In genomic region chr10:6498771-6499170, GRCh38 we compare ENCODE assay signal across 11 cellular contexts.
DNase-seq lines count a peak whose midpoint lies in the region; ATAC-seq lines count a peak whose summit lies in the region.
"Had no signal": no experiment of that assay in that cellular context is flagged by ENCODE, and none has a peak within 500 bp of the region (broad histone marks: within the 10 kb centered on the region; RNA-seq: fewer than 3 reads in every experiment).

No MANE protein-coding gene starts in this region.

- H3K27me3 Mint-ChIP-seq in activated CD8-positive, alpha-beta memory T cell treated with anti-CD3 and anti-CD28 coated beads, Interleukin-2, amount 10 ng/mL, durations not matched to agents 7 days and 5 days = no peaks in the 10 kb centered on the region
- no peaks in the 10 kb centered on the region for H3K27me3 Mint-ChIP-seq in T-cell
- no peaks in the 10 kb centered on the region for H3K27me3 Mint-ChIP-seq in activated naive CD8-positive, alpha-beta T cell treated with anti-CD3 and anti-CD28 coated beads for 36 hours
- H3K27me3 Mint-ChIP-seq in stimulated activated memory B cell treated with anti-CD40 and anti-IgM and Interleukin-4, amounts not matched to agents 10 μg/mL and 1 μg/mL and 100 μg/mL, for 72 hours = peaks cover 31% of the 10 kb centered on the region

- CTCF ChIA-PET in activated CD8-positive, alpha-beta memory T cell treated with anti-CD3 and anti-CD28 coated beads, Interleukin-2, amount 10 ng/mL, durations not matched to agents 7 days and 5 days (lab: Charles Lee) = interaction anchor here (0.7 to 2.5 kb wide), 5 partner anchors 10 to 79 kb away, joined by 3 to 6 read pairs (median 3); no protein-coding TSS in a partner anchor
- CTCF ChIA-PET in T-cell (lab: Charles Lee) = interaction anchor here in 1 of 2 donors (0.6 to 1.4 kb wide), 3 partner anchors 59 to 154 kb away, joined by 3 to 4 read pairs (median 3); no protein-coding TSS in a partner anchor

- ATAC-seq in activated CD8-positive, alpha-beta memory T cell treated with anti-CD3 and anti-CD28 coated beads, Interleukin-2, amount 10 ng/mL, durations not matched to agents 7 days and 5 days = peak; percentile 75
- peak; percentile 81 to 91 (median 86) for ATAC-seq in T-cell (replicated peaks in 1 of 4)
- ATAC-seq in stimulated activated memory B cell treated with anti-CD40 and anti-IgM and Interleukin-4, amounts not matched to agents 10 μg/mL and 1 μg/mL and 100 μg/mL, for 72 hours = peak; percentile 41
- ATAC-seq in GM19463 (IDR thresholded peaks at IDR 0.05; ENCODE audit: unreplicated experiment) = no peak
- no peak for ATAC-seq in HG03378 (IDR thresholded peaks at IDR 0.05; ENCODE audit: unreplicated experiment)

- POLR2A ChIA-PET in T-cell (lab: Charles Lee) = interaction anchor here in 1 of 2 donors (0.5 to 1.4 kb wide), 2 partner anchors 10 to 69 kb away, joined by 3 to 4 read pairs; no protein-coding TSS in a partner anchor

- H3K36me3 Mint-ChIP-seq in activated CD8-positive, alpha-beta memory T cell treated with anti-CD3 and anti-CD28 coated beads, Interleukin-2, amount 10 ng/mL, durations not matched to agents 7 days and 5 days = peaks cover 50% of the 10 kb centered on the region
- H3K36me3 Mint-ChIP-seq in T-cell = peaks cover 41% of the 10 kb centered on the region
- H3K36me3 Mint-ChIP-seq in activated naive CD8-positive, alpha-beta T cell treated with anti-CD3 and anti-CD28 coated beads for 36 hours = peaks cover 46% of the 10 kb centered on the region
- no peaks in the 10 kb centered on the region for H3K36me3 Mint-ChIP-seq in stimulated activated memory B cell treated with anti-CD40 and anti-IgM and Interleukin-4, amounts not matched to agents 10 μg/mL and 1 μg/mL and 100 μg/mL, for 72 hours

- H3K4me1 Mint-ChIP-seq in activated CD8-positive, alpha-beta memory T cell treated with anti-CD3 and anti-CD28 coated beads, Interleukin-2, amount 10 ng/mL, durations not matched to agents 7 days and 5 days = peaks cover 31% of the 10 kb centered on the region
- peaks cover 38 to 47% (median 46%) of the 10 kb centered on the region in 3 donors for H3K4me1 Mint-ChIP-seq in T-cell
- peaks cover 42% of the 10 kb centered on the region for H3K4me1 Mint-ChIP-seq in activated naive CD8-positive, alpha-beta T cell treated with anti-CD3 and anti-CD28 coated beads for 36 hours
- H3K4me1 Mint-ChIP-seq in stimulated activated memory B cell treated with anti-CD40 and anti-IgM and Interleukin-4, amounts not matched to agents 10 μg/mL and 1 μg/mL and 100 μg/mL, for 72 hours = no peaks in the 10 kb centered on the region
- H3K4me1 Mint-ChIP-seq: neural crest cell had no signal

- peak overlapping the region; percentile 84 for H3K27ac Mint-ChIP-seq in activated CD8-positive, alpha-beta memory T cell treated with anti-CD3 and anti-CD28 coated beads, Interleukin-2, amount 10 ng/mL, durations not matched to agents 7 days and 5 days
- H3K27ac Mint-ChIP-seq in T-cell = peak overlapping the region; percentile 94
- peak overlapping the region; percentile 87 for H3K27ac Mint-ChIP-seq in activated naive CD8-positive, alpha-beta T cell treated with anti-CD3 and anti-CD28 coated beads for 36 hours
- H3K27ac Mint-ChIP-seq in stimulated activated memory B cell treated with anti-CD40 and anti-IgM and Interleukin-4, amounts not matched to agents 10 μg/mL and 1 μg/mL and 100 μg/mL, for 72 hours = no peak overlapping the region

- H3K9me3 Mint-ChIP-seq in activated CD8-positive, alpha-beta memory T cell treated with anti-CD3 and anti-CD28 coated beads, Interleukin-2, amount 10 ng/mL, durations not matched to agents 7 days and 5 days (ENCODE audit: low read depth) = no peaks in the 10 kb centered on the region
- H3K9me3 Mint-ChIP-seq in T-cell = peaks cover 0 to 9% (median 3%) of the 10 kb centered on the region in 3 donors
- H3K9me3 Mint-ChIP-seq in activated naive CD8-positive, alpha-beta T cell treated with anti-CD3 and anti-CD28 coated beads for 36 hours = peaks cover 10% of the 10 kb centered on the region
- peaks cover 4% of the 10 kb centered on the region for H3K9me3 Mint-ChIP-seq in stimulated activated memory B cell treated with anti-CD40 and anti-IgM and Interleukin-4, amounts not matched to agents 10 μg/mL and 1 μg/mL and 100 μg/mL, for 72 hours
- H3K9me3 Mint-ChIP-seq: neural crest cell had no signal

- DNase-seq in activated CD8-positive, alpha-beta memory T cell treated with anti-CD3 and anti-CD28 coated beads, Interleukin-2, amount 10 ng/mL, durations not matched to agents 7 days and 5 days = peak; percentile 76
- DNase-seq in activated CD8-positive, alpha-beta memory T cell treated with anti-CD3 and anti-CD28 coated beads, Interleukin-2, amount 50 U/mL, for 48 hours = no peak
- peak in 23 of 34 experiments; percentile 12 to 55 (median 32) for DNase-seq in T-cell
- DNase-seq in activated naive CD8-positive, alpha-beta T cell treated with anti-CD3 and anti-CD28 coated beads for 36 hours = peak; percentile 22
- DNase-seq in LoVo (ENCODE audit: low spot score) = no peak
- DNase-seq: anterior cingulate cortex, NCI-H345 had no signal

- H3K4me3 Mint-ChIP-seq in activated CD8-positive, alpha-beta memory T cell treated with anti-CD3 and anti-CD28 coated beads, Interleukin-2, amount 10 ng/mL, durations not matched to agents 7 days and 5 days = peak overlapping the region; percentile 31
- peak overlapping the region; percentile 51 to 68 (median 65) for H3K4me3 Mint-ChIP-seq in T-cell
- peak overlapping the region; percentile 40 for H3K4me3 Mint-ChIP-seq in activated naive CD8-positive, alpha-beta T cell treated with anti-CD3 and anti-CD28 coated beads for 36 hours
- H3K4me3 Mint-ChIP-seq in stimulated activated memory B cell treated with anti-CD40 and anti-IgM and Interleukin-4, amounts not matched to agents 10 μg/mL and 1 μg/mL and 100 μg/mL, for 72 hours = no peak overlapping the region
- H3K4me3 Mint-ChIP-seq: neural crest cell had no signal

Comparison
In these comparisons a context has a peak if more than half of its experiments do, and no peak if none do; other contexts are left out.
1. DNase-seq: peak in activated CD8-positive, alpha-beta memory T cell treated with anti-CD3 and anti-CD28 coated beads, Interleukin-2, amount 10 ng/mL, durations not matched to agents 7 days and 5 days (single experiment), T-cell (23 of 34) and activated naive CD8-positive, alpha-beta T cell treated with anti-CD3 and anti-CD28 coated beads for 36 hours (single experiment); none in activated CD8-positive, alpha-beta memory T cell treated with anti-CD3 and anti-CD28 coated beads, Interleukin-2, amount 50 U/mL, for 48 hours (single experiment) and LoVo (single experiment).
2. ATAC-seq: peak in activated CD8-positive, alpha-beta memory T cell treated with anti-CD3 and anti-CD28 coated beads, Interleukin-2, amount 10 ng/mL, durations not matched to agents 7 days and 5 days (single experiment), T-cell (4 of 4) and stimulated activated memory B cell treated with anti-CD40 and anti-IgM and Interleukin-4, amounts not matched to agents 10 μg/mL and 1 μg/mL and 100 μg/mL, for 72 hours (single experiment); none in GM19463 (single experiment) and HG03378 (single experiment).